Comparison of ENCODE assay signal across 9 cellular contexts in the genomic region with DNA sequence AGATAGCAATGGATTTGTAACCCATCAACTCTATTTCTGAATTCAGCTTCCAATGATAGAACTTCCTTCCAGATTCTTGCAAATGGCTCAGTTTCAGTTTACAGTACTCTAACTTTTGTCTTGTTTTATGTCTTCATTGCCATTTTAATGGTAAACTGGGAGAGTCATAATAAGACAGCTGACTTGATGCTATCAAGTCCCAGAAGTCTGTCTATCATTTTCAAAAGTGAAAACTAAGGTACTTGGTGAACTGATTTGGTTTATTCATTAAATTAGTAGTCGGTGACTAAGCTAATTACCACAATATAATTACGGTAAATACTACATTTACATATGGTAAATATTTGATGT. TPM values are rescaled to one million over a fixed set of nuclear protein-coding genes. Genes with fewer than 3 reads are reported as not detected.
DNase-seq lines count a peak whose midpoint lies in the region; ATAC-seq and TF ChIP-seq lines count a peak whose summit lies in the region.
"Had no signal": no experiment of that assay in that cellular context is flagged by ENCODE, and none has a peak within 500 bp of the region (broad histone marks: within the 10 kb centered on the region; RNA-seq: fewer than 3 reads in every experiment).

No MANE protein-coding gene starts in this region.

- POLR2A ChIA-PET in HCT116 (lab: Charles Lee), result no interaction called here
- POLR2A ChIA-PET in PC-3 (lab: Charles Lee; ENCODE audit: unreplicated experiment), result interaction anchor here (0.6 to 1.2 kb wide), 5 partner anchors 12 to 343 kb away, joined by 4 to 11 read pairs (median 7); partner anchors contain the start of gene ARID5B

- H3K9ac ChIP-seq in HCT116 (ENCODE audit: low read length) (no peak overlapping the region), PC-3 (ENCODE audit: low read length) (peak overlapping the region; percentile 4)

- H3K4me2 ChIP-seq in HCT116 (ENCODE audit: low read length), result peak overlapping the region; percentile 56
- H3K4me2 ChIP-seq in PC-3 (ENCODE audit: low read length), result peak overlapping the region; percentile 67

- H3K36me3 ChIP-seq in HCT116 (ENCODE audit: control insufficient read depth in 1 of 2, insufficient read depth in 2 of 2, low read length in 2 of 2), result no peaks in the 10 kb centered on the region
- H3K36me3 ChIP-seq in PC-3 (ENCODE audit: low read depth, low read length), result no peaks in the 10 kb centered on the region
- no peaks in the 10 kb centered on the region for H3K36me3 ChIP-seq in right lobe of liver

- TF ChIP-seq POLR2A in HCT116 (IDR thresholded peaks at IDR 0.05; ENCODE audit: borderline replicate concordance, extremely low read depth, insufficient read depth, insufficient read length), result no peak
- no peak for TF ChIP-seq POLR2A in right lobe of liver (IDR thresholded peaks at IDR 0.05)

- H3K27me3 ChIP-seq in HCT116 (ENCODE audit: insufficient read depth, low read length) (no peaks in the 10 kb centered on the region), PC-3 (ENCODE audit: low read length) (no peaks in the 10 kb centered on the region), right lobe of liver (no peaks in the 10 kb centered on the region)

- H3K79me2 ChIP-seq in HCT116 (ENCODE audit: insufficient read depth, low read length) (no peaks in the 10 kb centered on the region), PC-3 (ENCODE audit: low read length) (peaks cover 40% of the 10 kb centered on the region)

- H3K9me3 ChIP-seq in HCT116 (ENCODE audit: control insufficient read depth in 1 of 2, insufficient read depth in 1 of 2, low read depth in 1 of 2, low read length in 2 of 2), result no peaks in the 10 kb centered on the region
- no peaks in the 10 kb centered on the region for H3K9me3 ChIP-seq in PC-3 (ENCODE audit: low read length)
- no peaks in the 10 kb centered on the region for H3K9me3 ChIP-seq in right lobe of liver

- CTCF ChIA-PET in HCT116 (lab: Charles Lee) (interaction anchor here (0.9 to 3.8 kb wide), 3 partner anchors 12 to 346 kb away, joined by 3 to 78 read pairs (median 16); no protein-coding TSS in a partner anchor), PC-3 (lab: Charles Lee) (interaction anchor here (0.6 to 3.4 kb wide), 10 partner anchors 13 to 341 kb away, joined by 3 to 68 read pairs (median 4); partner anchors contain the start of gene RTKN2)

- H3K27ac ChIP-seq in HCT116 (ENCODE audit: low read depth, low read length), result no peak overlapping the region
- peak overlapping the region; percentile 62 for H3K27ac ChIP-seq in PC-3 (ENCODE audit: low read length)
- peak overlapping the region in 2 of 3 donors; percentile 16 to 23 for H3K27ac ChIP-seq in right lobe of liver

- H3K4me3 ChIP-seq in HCT116 (replicated peaks in 1 of 2; ENCODE audit: low read depth in 1 of 2, low read length in 2 of 2), result no peak overlapping the region
- peak overlapping the region; percentile 38 for H3K4me3 ChIP-seq in PC-3 (ENCODE audit: low read length)
- no peak overlapping the region for H3K4me3 ChIP-seq in right lobe of liver

- H2AFZ ChIP-seq in HCT116 (ENCODE audit: low read depth, low read length, poor library complexity, severe bottlenecking) (no peak overlapping the region), PC-3 (ENCODE audit: low read length) (0 out of 2 replicates have a peak overlapping the region, but pooled peaks have one; percentile 0)

- peaks cover 18% of the 10 kb centered on the region for H3F3A ChIP-seq in PC-3 (ENCODE audit: low read length, unreplicated experiment)

- intact Hi-C loops in HCT116 (cut with micrococcal nuclease), result loop anchor here (10.0 kb wide), 3 partner anchors 409 to 1429 kb away; no protein-coding TSS in a partner anchor
- intact Hi-C loops in PC-3 (cut with micrococcal nuclease), result loop anchor here (1.0 to 10.0 kb wide), 8 partner anchors 12 to 1426 kb away; no protein-coding TSS in a partner anchor
- intact Hi-C loops in right lobe of liver (cut with DNase I), result no loop called here

- RAD21 ChIA-PET in HCT116 (lab: Charles Lee; ENCODE audit: low non-redundant PET in 1 of 2, low total read pairs in 2 of 2, uncharacterized antibody in 2 of 2, unreplicated experiment in 2 of 2), result interaction anchor here in 1 of 2 experiments (0.8 kb wide), 1 partner anchor 205 kb away, joined by 3 read pairs; no protein-coding TSS in a partner anchor

- H4K20me1 ChIP-seq in HCT116 (ENCODE audit: insufficient read depth) (no peaks in the 10 kb centered on the region), PC-3 (ENCODE audit: low read length) (0 out of 2 replicates have a peak, but pooled peaks cover 3% of the 10 kb centered on the region)

- H3K4me1 ChIP-seq in HCT116 (ENCODE audit: control insufficient read depth in 1 of 2, insufficient read depth in 2 of 2, low read length in 2 of 2) (peaks cover 6 to 10% of the 10 kb centered on the region in 2 experiments), PC-3 (ENCODE audit: insufficient read depth, low read length) (peaks cover 58% of the 10 kb centered on the region), right lobe of liver (no peaks in the 10 kb centered on the region)

- ATAC-seq in GM18502 (IDR thresholded peaks at IDR 0.05; ENCODE audit: poor library complexity, unreplicated experiment), result peak; percentile 43
- no peak for ATAC-seq in HCT116
- ATAC-seq in PC-3, result peak; percentile 9; the same call in 1 of the 2 replicates
- ATAC-seq in right lobe of liver, result no peak

- TF ChIP-seq RAD21 in HCT116 (IDR thresholded peaks at IDR 0.05; ENCODE audit: low read depth), result no peak

- H3K9me2 ChIP-seq in HCT116 (ENCODE audit: insufficient read depth) (no peaks in the 10 kb centered on the region), PC-3 (replicated peaks; ENCODE audit: low read length) (no peaks in the 10 kb centered on the region)

- TF ChIP-seq CTCF in HCT116 (IDR thresholded peaks at IDR 0.05 in 2 of 3, conservative IDR thresholded peaks at IDR 0.05 in 1 of 3; ENCODE audit: borderline replicate concordance in 1 of 3, insufficient read depth in 1 of 3, low read depth in 2 of 3, low read length in 2 of 3) (no peak), PC-3 (conservative IDR thresholded peaks at IDR 0.05; ENCODE audit: low read depth, low read length) (no peak), right lobe of liver (IDR thresholded peaks at IDR 0.05) (no peak)

- no peak for DNase-seq in HCT116 (ENCODE audit: low read depth, low spot score)
- DNase-seq in PC-3, result no peak
- no peak for DNase-seq in right lobe of liver
- no peak for DNase-seq in NCI-H69 (lab: John Stamatoyannopoulos, UW)
- DNase-seq in NCI-H1092 (lab: John Stamatoyannopoulos, UW), result no peak
- DNase-seq in GM03348 (ENCODE audit: low spot score), result no peak
- DNase-seq in NOMO-1 treated with dmso at 0.1 percent for 144 hours (lab: John Stamatoyannopoulos, UW; ENCODE audit: unreplicated experiment), result no peak
- DNase-seq: left cardiac atrium had no signal

- BruUV-seq in HCT116 (replicated peaks; lab: Mats Ljungman, UMichigan) (no TSS peak), PC-3 (replicated peaks; lab: Mats Ljungman, UMichigan) (TSS peak; percentile 89)

- WGBS in right lobe of liver (ENCODE audit: insufficient coverage, low coverage, low lambda C conversion rate, missing lambda C conversion rate), result 57% methylated on average over 2 of the region's 2 CpGs

TF ChIP-seq in HCT116, 20 proteins besides CTCF, POLR2A, EP300 and RAD21 (continues in another document):
- no peak for TF ChIP-seq SRF (IDR thresholded peaks at IDR 0.05; ENCODE audit: low read depth)
- no peak for TF ChIP-seq EGR1 (IDR thresholded peaks at IDR 0.05; ENCODE audit: low read depth)
- TF ChIP-seq, protein P1, sequence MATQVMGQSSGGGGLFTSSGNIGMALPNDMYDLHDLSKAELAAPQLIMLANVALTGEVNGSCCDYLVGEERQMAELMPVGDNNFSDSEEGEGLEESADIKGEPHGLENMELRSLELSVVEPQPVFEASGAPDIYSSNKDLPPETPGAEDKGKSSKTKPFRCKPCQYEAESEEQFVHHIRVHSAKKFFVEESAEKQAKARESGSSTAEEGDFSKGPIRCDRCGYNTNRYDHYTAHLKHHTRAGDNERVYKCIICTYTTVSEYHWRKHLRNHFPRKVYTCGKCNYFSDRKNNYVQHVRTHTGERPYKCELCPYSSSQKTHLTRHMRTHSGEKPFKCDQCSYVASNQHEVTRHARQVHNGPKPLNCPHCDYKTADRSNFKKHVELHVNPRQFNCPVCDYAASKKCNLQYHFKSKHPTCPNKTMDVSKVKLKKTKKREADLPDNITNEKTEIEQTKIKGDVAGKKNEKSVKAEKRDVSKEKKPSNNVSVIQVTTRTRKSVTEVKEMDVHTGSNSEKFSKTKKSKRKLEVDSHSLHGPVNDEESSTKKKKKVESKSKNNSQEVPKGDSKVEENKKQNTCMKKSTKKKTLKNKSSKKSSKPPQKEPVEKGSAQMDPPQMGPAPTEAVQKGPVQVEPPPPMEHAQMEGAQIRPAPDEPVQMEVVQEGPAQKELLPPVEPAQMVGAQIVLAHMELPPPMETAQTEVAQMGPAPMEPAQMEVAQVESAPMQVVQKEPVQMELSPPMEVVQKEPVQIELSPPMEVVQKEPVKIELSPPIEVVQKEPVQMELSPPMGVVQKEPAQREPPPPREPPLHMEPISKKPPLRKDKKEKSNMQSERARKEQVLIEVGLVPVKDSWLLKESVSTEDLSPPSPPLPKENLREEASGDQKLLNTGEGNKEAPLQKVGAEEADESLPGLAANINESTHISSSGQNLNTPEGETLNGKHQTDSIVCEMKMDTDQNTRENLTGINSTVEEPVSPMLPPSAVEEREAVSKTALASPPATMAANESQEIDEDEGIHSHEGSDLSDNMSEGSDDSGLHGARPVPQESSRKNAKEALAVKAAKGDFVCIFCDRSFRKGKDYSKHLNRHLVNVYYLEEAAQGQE (IDR thresholded peaks at IDR 0.05; ENCODE audit: low read depth), result no peak
- TF ChIP-seq FOSL1 (IDR thresholded peaks at IDR 0.05; ENCODE audit: low read depth), result no peak
- TF ChIP-seq CEBPB (IDR thresholded peaks at IDR 0.05; ENCODE audit: low read depth), result no peak
- TF ChIP-seq EZH2 (IDR thresholded peaks at IDR 0.05), result no peak
- TF ChIP-seq TCF7L2 (IDR thresholded peaks at IDR 0.05; ENCODE audit: borderline replicate concordance, extremely low read depth, insufficient read depth, insufficient read length), result no peak
- no peak for TF ChIP-seq YY1 (IDR thresholded peaks at IDR 0.05; ENCODE audit: extremely low read depth, insufficient replicate concordance, low read depth, low read length)

RNA-seq across cellular contexts. Expression of gene RTKN2, which starts 25.0 kb away (rescaled TPM):
- 7.9 TPM for total RNA-seq in HCT116 (2021; ENCODE audit: unreplicated experiment)
- 1.4 and 2.2 TPM in 2 replicates for polyA plus RNA-seq in HCT116 (2012)
- total RNA-seq in PC-3 (2014; rRNA removed), result 24.8 and 26.6 TPM in 2 replicates
- under 1 TPM in 2 of 6 experiments, not detected in 4; 0.06 to 0.12 TPM for total RNA-seq in right lobe of liver

Comparison
In these comparisons a context has a peak if more than half of its experiments do, and no peak if none do; other contexts are left out.
1. ATAC-seq: peak in GM18502 (single experiment) and PC-3 (single experiment); none in HCT116 (single experiment) and right lobe of liver (0 of 4).
2. intact Hi-C loops: an anchor here in HCT116 (10.0 kb wide) and PC-3 (1.0 to 10.0 kb wide); none called in right lobe of liver.